In the genomic region with DNA sequence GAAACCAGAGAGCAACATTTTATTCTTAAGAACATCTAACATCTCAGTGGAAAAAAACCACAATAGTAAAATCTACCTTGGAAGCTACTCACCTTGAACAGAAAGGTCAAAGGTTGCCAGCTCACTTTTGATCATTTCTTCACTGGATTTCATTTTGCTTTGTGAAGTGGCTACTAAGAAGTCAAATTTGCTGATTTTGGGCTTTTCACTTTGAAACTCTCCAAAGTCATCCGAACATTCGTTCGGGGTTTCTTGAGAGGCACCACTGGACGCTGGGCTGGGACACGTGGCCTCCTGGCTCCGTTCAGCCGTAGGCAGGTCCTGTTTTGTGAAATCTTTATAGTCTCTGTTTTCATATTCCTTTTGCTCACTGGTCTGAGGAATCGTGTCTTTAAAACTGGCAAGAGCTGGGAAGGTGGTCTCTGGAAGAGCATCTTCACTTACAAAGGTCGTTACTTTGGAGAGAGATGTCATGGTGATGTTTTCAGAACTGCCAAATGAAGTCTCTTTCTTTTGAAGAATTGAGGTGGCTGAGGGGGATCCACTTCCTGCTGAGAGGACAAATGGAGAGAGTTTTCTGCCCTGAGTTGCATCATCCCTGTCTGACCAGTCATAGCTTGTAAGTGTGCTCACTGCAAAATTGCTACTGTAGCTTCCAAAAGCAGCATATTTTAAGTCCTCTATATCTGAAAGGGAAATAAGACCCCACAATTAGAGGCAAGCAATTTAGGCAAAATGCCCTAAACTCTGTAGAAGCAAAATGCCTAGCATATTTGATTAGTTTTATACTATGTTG, we compare ENCODE assay signal across 1 cellular context.
TF ChIP-seq lines count a peak whose summit lies in the region.

No MANE protein-coding gene starts in this region.

TF ChIP-seq in WTC11, 78 proteins besides CTCF, POLR2A, EP300 and RAD21 (continued from another document):
- no peak for TF ChIP-seq NFATC4 (CRISPR knock-in tag; IDR thresholded peaks at IDR 0.05)
- TF ChIP-seq HMGA2 (CRISPR knock-in tag; IDR thresholded peaks at IDR 0.05), result no peak
- TF ChIP-seq TEAD1 (CRISPR knock-in tag; IDR thresholded peaks at IDR 0.05), result no peak
- TF ChIP-seq, protein P1, sequence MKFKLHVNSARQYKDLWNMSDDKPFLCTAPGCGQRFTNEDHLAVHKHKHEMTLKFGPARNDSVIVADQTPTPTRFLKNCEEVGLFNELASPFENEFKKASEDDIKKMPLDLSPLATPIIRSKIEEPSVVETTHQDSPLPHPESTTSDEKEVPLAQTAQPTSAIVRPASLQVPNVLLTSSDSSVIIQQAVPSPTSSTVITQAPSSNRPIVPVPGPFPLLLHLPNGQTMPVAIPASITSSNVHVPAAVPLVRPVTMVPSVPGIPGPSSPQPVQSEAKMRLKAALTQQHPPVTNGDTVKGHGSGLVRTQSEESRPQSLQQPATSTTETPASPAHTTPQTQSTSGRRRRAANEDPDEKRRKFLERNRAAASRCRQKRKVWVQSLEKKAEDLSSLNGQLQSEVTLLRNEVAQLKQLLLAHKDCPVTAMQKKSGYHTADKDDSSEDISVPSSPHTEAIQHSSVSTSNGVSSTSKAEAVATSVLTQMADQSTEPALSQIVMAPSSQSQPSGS (CRISPR knock-in tag; IDR thresholded peaks at IDR 0.05; ENCODE audit: borderline replicate concordance, low read depth), result no peak
